In the genomic region with DNA sequence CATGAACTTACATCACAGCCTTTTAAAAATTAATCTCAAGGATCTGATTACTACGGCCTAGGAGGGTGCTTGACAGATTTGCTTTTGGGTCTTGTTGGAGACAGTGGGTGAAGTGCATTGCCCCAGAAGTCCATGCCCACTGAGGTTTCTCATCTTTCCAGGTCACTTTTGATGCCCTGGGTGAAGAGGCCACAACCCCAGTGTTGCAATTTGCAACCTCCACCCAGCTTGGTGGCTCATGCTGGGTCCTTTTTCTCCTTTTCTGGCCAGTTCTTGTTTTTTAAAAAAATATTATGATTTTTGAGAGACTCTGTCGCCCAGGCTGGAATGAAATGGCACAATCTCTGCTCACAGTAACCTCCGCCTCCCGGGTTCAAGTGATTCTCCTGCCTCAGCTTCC, we compare ENCODE assay signal across 14 cellular contexts.
"Had no signal": no experiment of that assay in that cellular context is flagged by ENCODE, and none has a peak within 500 bp of the region (broad histone marks: within the 10 kb centered on the region; RNA-seq: fewer than 3 reads in every experiment).

No MANE protein-coding gene starts in this region.

- H3K27me3 ChIP-seq: hepatocyte, transverse colon had no signal

- H3K27me3 Mint-ChIP-seq: activated B cell treated with CpG ODN at 0.5 μM for 24 hours; activated CD4-positive, alpha-beta memory T cell treated with anti-CD3 and anti-CD28 coated beads for 36 hours; activated CD8-positive, alpha-beta memory T cell treated with anti-CD3 and anti-CD28 coated beads, Interleukin-2, amount 10 ng/mL, durations not matched to agents 7 days and 5 days; activated naive CD8-positive, alpha-beta T cell; T-helper 17 cell had no signal

- H3K36me3 ChIP-seq: transverse colon had no signal

- H3K4me3 ChIP-seq: hepatocyte, transverse colon had no signal

- DNase-seq: activated B cell treated with CpG ODN at 0.5 μM for 24 hours; activated CD4-positive, alpha-beta memory T cell treated with anti-CD3 and anti-CD28 coated beads for 36 hours; activated CD4-positive, alpha-beta T cell treated with anti-CD3 and anti-CD28 coated beads for 4 hours; activated CD8-positive, alpha-beta memory T cell treated with anti-CD3 and anti-CD28 coated beads, Interleukin-2, amount 10 ng/mL, durations not matched to agents 7 days and 5 days; effector memory CD4-positive, alpha-beta T cell; mammary epithelial cell; nucleus accumbens; posterior cingulate gyrus; stimulated activated naive CD8-positive, alpha-beta T cell treated with anti-CD3 and anti-CD28 coated beads, Interleukin-15, Interleukin-2, amounts not matched to agents 100 U/mL and 50 U/mL, for 24 hours; T-helper 17 cell; transverse colon had no signal

- ATAC-seq: activated CD8-positive, alpha-beta memory T cell treated with anti-CD3 and anti-CD28 coated beads, Interleukin-2, amount 10 ng/mL, durations not matched to agents 7 days and 5 days; stimulated activated naive CD8-positive, alpha-beta T cell treated with anti-CD3 and anti-CD28 coated beads, Interleukin-15, Interleukin-2, amounts not matched to agents 100 U/mL and 50 U/mL, for 24 hours; T-helper 17 cell had no signal

- H3K27ac Mint-ChIP-seq: activated B cell treated with CpG ODN at 0.5 μM for 24 hours; activated CD4-positive, alpha-beta memory T cell treated with anti-CD3 and anti-CD28 coated beads for 36 hours; activated CD8-positive, alpha-beta memory T cell treated with anti-CD3 and anti-CD28 coated beads, Interleukin-2, amount 10 ng/mL, durations not matched to agents 7 days and 5 days; activated naive CD8-positive, alpha-beta T cell had no signal

- H3K27ac ChIP-seq: hepatocyte had no signal

- H3K9me3 Mint-ChIP-seq: activated B cell treated with CpG ODN at 0.5 μM for 24 hours; activated CD4-positive, alpha-beta memory T cell treated with anti-CD3 and anti-CD28 coated beads for 36 hours; nephron had no signal

- H3K4me3 Mint-ChIP-seq: activated B cell treated with CpG ODN at 0.5 μM for 24 hours; activated CD4-positive, alpha-beta memory T cell treated with anti-CD3 and anti-CD28 coated beads for 36 hours; activated CD8-positive, alpha-beta memory T cell treated with anti-CD3 and anti-CD28 coated beads, Interleukin-2, amount 10 ng/mL, durations not matched to agents 7 days and 5 days; activated naive CD8-positive, alpha-beta T cell; nephron; T-helper 17 cell had no signal

- H3K9me3 ChIP-seq: transverse colon had no signal
